In genomic region chr19:55703790-55704215, GRCh38 we compare ENCODE assay signal across 8 cellular contexts. TPM values are rescaled to one million over a fixed set of nuclear protein-coding genes. Genes with fewer than 3 reads are reported as not detected.
DNase-seq lines count a peak whose midpoint lies in the region; ATAC-seq, FAIRE-seq and TF ChIP-seq lines count a peak whose summit lies in the region.

No MANE protein-coding gene starts in this region.

- peaks cover 12% of the 10 kb centered on the region for H3K36me3 Mint-ChIP-seq in CD4-positive, CD25-positive, alpha-beta regulatory T cell
- peaks cover 38% of the 10 kb centered on the region for H3K36me3 Mint-ChIP-seq in astrocyte (ENCODE audit: low read depth, unreplicated experiment)

- no peak overlapping the region for H3K27ac ChIP-seq in CD4-positive, CD25-positive, alpha-beta regulatory T cell (ENCODE audit: insufficient read depth, low read length, poor library complexity, severe bottlenecking)
- H3K27ac ChIP-seq in PC-9 (no peak overlapping the region), astrocyte (ENCODE audit: low read depth, low read length) (no peak overlapping the region)

- H3K27me3 ChIP-seq in CD4-positive, CD25-positive, alpha-beta regulatory T cell (ENCODE audit: control insufficient read depth, insufficient read depth, low read length), result no peaks in the 10 kb centered on the region
- H3K27me3 ChIP-seq in PC-9 (ENCODE audit: insufficient read depth, low read depth) (no peaks in the 10 kb centered on the region), astrocyte (ENCODE audit: insufficient read depth, low read length) (no peaks in the 10 kb centered on the region)

- peaks cover 0 to 2% (median 0%) of the 10 kb centered on the region in 7 donors for H3K9me3 Mint-ChIP-seq in CD4-positive, CD25-positive, alpha-beta regulatory T cell
- H3K9me3 Mint-ChIP-seq in astrocyte (ENCODE audit: unreplicated experiment), result peaks cover 14% of the 10 kb centered on the region

- H3K79me2 ChIP-seq in PC-9 (ENCODE audit: low read depth), result no peaks in the 10 kb centered on the region
- H3K79me2 ChIP-seq in astrocyte (ENCODE audit: insufficient read depth, low read length), result no peaks in the 10 kb centered on the region

- no peak overlapping the region for H3K27ac Mint-ChIP-seq in CD4-positive, CD25-positive, alpha-beta regulatory T cell
- H3K27ac Mint-ChIP-seq in astrocyte (ENCODE audit: unreplicated experiment), result no peak overlapping the region

- POLR2A ChIA-PET in PC-9 (lab: Charles Lee; ENCODE audit: unreplicated experiment), result no interaction called here

- peak in 2 of 3 donors; percentile 13 to 24 for DNase-seq in CD4-positive, CD25-positive, alpha-beta regulatory T cell
- DNase-seq in PC-9, result no peak
- no peak for DNase-seq in astrocyte (ENCODE audit: low read depth)
- peak; percentile 36 for DNase-seq in inferior parietal cortex (ENCODE audit: extremely low spot score)
- DNase-seq in stimulated activated CD4-positive, alpha-beta T cell treated with anti-CD3 and anti-CD28 coated beads, Interleukin-4, amount 100 ng/mL, for 1 hour, result peak; percentile 56
- no peak for DNase-seq in GDM1 (lab: John Stamatoyannopoulos, UW)

- H3K9me2 ChIP-seq in PC-9 (ENCODE audit: insufficient read depth), result no peaks in the 10 kb centered on the region

- H3K4me2 ChIP-seq in PC-9 (no peak overlapping the region), astrocyte (ENCODE audit: low read length) (no peak overlapping the region)

- no TSS peak for BruUV-seq in PC-9 (replicated peaks; lab: Mats Ljungman, UMichigan)

- FAIRE-seq in astrocyte (lab: Jason Lieb, UNC), result no peak

- H4K20me1 ChIP-seq in PC-9 (ENCODE audit: insufficient read depth) (0 out of 2 replicates have a peak, but pooled peaks cover 3% of the 10 kb centered on the region), astrocyte (ENCODE audit: insufficient read depth, low read length) (no peaks in the 10 kb centered on the region)

- H2AFZ ChIP-seq in PC-9 (no peak overlapping the region), astrocyte (ENCODE audit: low read depth, low read length) (no peak overlapping the region)

- CTCF ChIA-PET in PC-9 (lab: Charles Lee), result no interaction called here

- no peak overlapping the region for H3K4me3 ChIP-seq in CD4-positive, CD25-positive, alpha-beta regulatory T cell (ENCODE audit: low read depth, low read length)
- H3K4me3 ChIP-seq in PC-9 (no peak overlapping the region), astrocyte (ENCODE audit: insufficient read depth, low read depth, low read length) (no peak overlapping the region)

- H3K9me3 ChIP-seq in CD4-positive, CD25-positive, alpha-beta regulatory T cell (ENCODE audit: control insufficient read depth in 2 of 2, low read length in 2 of 2), result no peaks in the 10 kb centered on the region
- H3K9me3 ChIP-seq in PC-9 (ENCODE audit: insufficient read depth, low read depth), result no peaks in the 10 kb centered on the region; the same call in 1 of the 2 replicates
- peaks cover 4% of the 10 kb centered on the region for H3K9me3 ChIP-seq in astrocyte (ENCODE audit: insufficient read depth, low read depth, low read length)

- no peak overlapping the region for H3K9ac ChIP-seq in astrocyte (ENCODE audit: low read length)

- no peak overlapping the region for H3K4me3 Mint-ChIP-seq in CD4-positive, CD25-positive, alpha-beta regulatory T cell
- H3K4me3 Mint-ChIP-seq in astrocyte (ENCODE audit: unreplicated experiment), result no peak overlapping the region

- ATAC-seq in CD4-positive, CD25-positive, alpha-beta regulatory T cell (ENCODE audit: low read depth in 2 of 2), result no peak
- ATAC-seq in GM21619 (IDR thresholded peaks at IDR 0.05; ENCODE audit: unreplicated experiment) (no peak), GM21528 (IDR thresholded peaks at IDR 0.05; ENCODE audit: low FRiP score, unreplicated experiment) (no peak)

- H3F3A ChIP-seq in PC-9 (ENCODE audit: insufficient read depth, low read depth), result no peaks in the 10 kb centered on the region

- H3K4me1 ChIP-seq in CD4-positive, CD25-positive, alpha-beta regulatory T cell (ENCODE audit: control insufficient read depth, insufficient read depth, low read length, poor library complexity, severe bottlenecking), result no peaks in the 10 kb centered on the region
- H3K4me1 ChIP-seq in PC-9 (replicated peaks; ENCODE audit: insufficient read depth), result no peaks in the 10 kb centered on the region
- no peaks in the 10 kb centered on the region for H3K4me1 ChIP-seq in astrocyte (ENCODE audit: insufficient read depth, low read length)

- H3K4me1 Mint-ChIP-seq in CD4-positive, CD25-positive, alpha-beta regulatory T cell, result peaks cover 0 to 5% (median 4%) of the 10 kb centered on the region in 4 donors
- peaks cover 2% of the 10 kb centered on the region for H3K4me1 Mint-ChIP-seq in astrocyte (ENCODE audit: low read depth, unreplicated experiment)

- intact Hi-C loops in PC-9 (cut with micrococcal nuclease; ENCODE audit: unreplicated experiment), result no loop called here

- TF ChIP-seq CTCF in PC-9 (conservative IDR thresholded peaks at IDR 0.05), result peak; percentile 59
- peak; percentile 25 for TF ChIP-seq CTCF in astrocyte (IDR thresholded peaks at IDR 0.05; ENCODE audit: insufficient read depth, low read depth, low read length)

- peaks cover 4% of the 10 kb centered on the region for H3K27me3 Mint-ChIP-seq in CD4-positive, CD25-positive, alpha-beta regulatory T cell
- H3K27me3 Mint-ChIP-seq in astrocyte (ENCODE audit: low read depth, unreplicated experiment), result no peaks in the 10 kb centered on the region

- H3K36me3 ChIP-seq in CD4-positive, CD25-positive, alpha-beta regulatory T cell (ENCODE audit: control insufficient read depth, insufficient read depth, low read length), result no peaks in the 10 kb centered on the region
- H3K36me3 ChIP-seq in PC-9 (ENCODE audit: low read depth) (no peaks in the 10 kb centered on the region), astrocyte (ENCODE audit: insufficient read depth, low read length) (no peaks in the 10 kb centered on the region)

RNA-seq across cellular contexts. Expression of gene EPN1, which starts 28.8 kb away (rescaled TPM):
- 46.1 TPM for total RNA-seq in CD4-positive, CD25-positive, alpha-beta regulatory T cell
- 1 to 10 TPM; 6.3 to 8.3 (median 7.6) TPM for polyA plus RNA-seq in CD4-positive, CD25-positive, alpha-beta regulatory T cell
- total RNA-seq in PC-9 (2021) (232 and 274 TPM in 2 replicates), astrocyte (145 and 156 TPM in 2 replicates)

RNA-seq across cellular contexts. Expression of gene NLRP9, which starts 34.4 kb away (rescaled TPM):
- not detected for total RNA-seq in CD4-positive, CD25-positive, alpha-beta regulatory T cell
- not detected for polyA plus RNA-seq in CD4-positive, CD25-positive, alpha-beta regulatory T cell
- not detected in 2 replicates for total RNA-seq in PC-9 (2021)
- total RNA-seq in astrocyte, result not detected in 2 replicates

RNA-seq across cellular contexts. Expression of gene U2AF2, which starts 49.0 kb away (rescaled TPM):
- total RNA-seq in CD4-positive, CD25-positive, alpha-beta regulatory T cell, result 283 TPM
- 1 to 10 TPM; 7.2 to 9.3 (median 8.2) TPM for polyA plus RNA-seq in CD4-positive, CD25-positive, alpha-beta regulatory T cell
- 252 and 323 TPM in 2 replicates for total RNA-seq in PC-9 (2021)
- 183 and 194 TPM in 2 replicates for total RNA-seq in astrocyte

RNA-seq across cellular contexts. Expression of gene RFPL4A, which starts 55.1 kb away (rescaled TPM):
- total RNA-seq in CD4-positive, CD25-positive, alpha-beta regulatory T cell, result not detected
- not detected for polyA plus RNA-seq in CD4-positive, CD25-positive, alpha-beta regulatory T cell
- not detected in 2 replicates for total RNA-seq in PC-9 (2021)
- total RNA-seq in astrocyte, result 0.43 TPM in 1 of 2 replicates, not detected in the other

RNA-seq across cellular contexts. Expression of gene CCDC106, which starts 55.8 kb away (rescaled TPM):
- total RNA-seq in CD4-positive, CD25-positive, alpha-beta regulatory T cell, result 0.99 TPM
- polyA plus RNA-seq in CD4-positive, CD25-positive, alpha-beta regulatory T cell, result 1 to 10 TPM in 1 of 4 donors, under 1 TPM in 3; 0.22 to 1.0 (median 0.51) TPM
- total RNA-seq in PC-9 (2021), result 3.2 and 6.7 TPM in 2 replicates
- total RNA-seq in astrocyte, result 12.2 and 12.8 TPM in 2 replicates

Comparison
In these comparisons a context has a peak if more than half of its experiments do, and no peak if none do; other contexts are left out.
1. DNase-seq: peak in CD4-positive, CD25-positive, alpha-beta regulatory T cell (2 of 3), inferior parietal cortex (single experiment) and stimulated activated CD4-positive, alpha-beta T cell treated with anti-CD3 and anti-CD28 coated beads, Interleukin-4, amount 100 ng/mL, for 1 hour (single experiment); none in PC-9 (0 of 2), astrocyte (single experiment) and GDM1 (single experiment).